Comparison of ENCODE assay signal across 1 cellular context in the genomic region with DNA sequence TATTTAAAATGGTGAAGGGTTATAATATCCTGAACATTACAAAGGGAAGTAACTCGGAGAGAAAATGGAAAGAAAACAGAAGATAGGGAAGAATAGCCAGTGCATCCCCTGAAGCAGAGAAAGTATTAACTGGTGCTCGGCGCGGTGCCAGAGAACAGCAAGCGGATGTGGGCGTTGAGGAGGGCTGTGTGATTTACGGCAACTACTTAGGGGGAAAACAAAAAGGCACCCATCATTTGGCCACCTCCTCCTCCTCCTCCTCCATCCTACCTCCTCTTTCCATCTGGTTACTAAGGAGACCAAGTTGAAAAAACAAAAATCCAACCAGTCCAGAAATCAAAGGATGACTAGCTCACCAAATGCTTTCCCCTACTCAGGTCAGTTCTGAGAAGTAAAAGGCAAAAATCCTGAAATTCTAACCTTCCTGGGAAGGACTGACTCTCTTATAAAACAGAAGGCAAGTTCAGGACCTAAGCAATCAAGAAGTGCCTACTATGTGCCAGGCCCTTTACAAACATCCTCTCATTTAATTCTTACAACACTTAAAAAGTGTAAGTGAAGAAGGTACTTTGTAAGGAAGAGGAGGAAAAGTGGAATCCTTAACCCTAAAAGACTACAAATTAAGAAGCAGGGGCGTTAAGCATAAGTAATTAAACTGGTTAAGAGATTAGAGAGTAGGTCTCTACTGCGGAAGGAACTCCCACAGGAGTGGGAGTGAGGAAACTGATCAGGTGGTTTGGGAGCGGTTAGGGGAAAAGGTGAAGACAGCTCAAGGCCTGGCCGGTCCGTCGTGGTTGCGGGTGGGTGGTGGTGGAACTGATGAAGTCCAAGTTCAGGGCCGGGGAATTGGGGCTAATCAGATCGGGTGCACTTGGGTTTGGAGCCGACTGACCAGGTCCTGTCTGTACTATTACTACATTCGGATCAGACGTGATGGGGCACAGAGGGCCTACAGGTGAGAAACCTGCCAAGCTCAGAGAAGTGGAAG.
TF ChIP-seq lines count a peak whose summit lies in the region.

No MANE protein-coding gene starts in this region.

TF ChIP-seq in HEK293, 187 proteins besides CTCF, POLR2A, EP300 and RAD21 (continued from another document and continues in another):
- TF ChIP-seq, protein P1, sequence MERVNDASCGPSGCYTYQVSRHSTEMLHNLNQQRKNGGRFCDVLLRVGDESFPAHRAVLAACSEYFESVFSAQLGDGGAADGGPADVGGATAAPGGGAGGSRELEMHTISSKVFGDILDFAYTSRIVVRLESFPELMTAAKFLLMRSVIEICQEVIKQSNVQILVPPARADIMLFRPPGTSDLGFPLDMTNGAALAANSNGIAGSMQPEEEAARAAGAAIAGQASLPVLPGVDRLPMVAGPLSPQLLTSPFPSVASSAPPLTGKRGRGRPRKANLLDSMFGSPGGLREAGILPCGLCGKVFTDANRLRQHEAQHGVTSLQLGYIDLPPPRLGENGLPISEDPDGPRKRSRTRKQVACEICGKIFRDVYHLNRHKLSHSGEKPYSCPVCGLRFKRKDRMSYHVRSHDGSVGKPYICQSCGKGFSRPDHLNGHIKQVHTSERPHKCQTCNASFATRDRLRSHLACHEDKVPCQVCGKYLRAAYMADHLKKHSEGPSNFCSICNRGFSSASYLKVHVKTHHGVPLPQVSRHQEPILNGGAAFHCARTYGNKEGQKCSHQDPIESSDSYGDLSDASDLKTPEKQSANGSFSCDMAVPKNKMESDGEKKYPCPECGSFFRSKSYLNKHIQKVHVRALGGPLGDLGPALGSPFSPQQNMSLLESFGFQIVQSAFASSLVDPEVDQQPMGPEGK (tag by site-specific recombination; IDR thresholded peaks at IDR 0.05), result peak; percentile 70; the same call in 1 of the 2 replicates
- TF ChIP-seq BCL11A (tag by site-specific recombination; IDR thresholded peaks at IDR 0.05; ENCODE audit: low read depth) (no peak), ZNF10 (tag by site-specific recombination; IDR thresholded peaks at IDR 0.05) (peak; percentile 70), ZNF266 (tag by site-specific recombination; IDR thresholded peaks at IDR 0.05; ENCODE audit: low read depth) (no peak), KLF8 (tag by site-specific recombination; IDR thresholded peaks at IDR 0.05) (no peak), ZEB2 (tag by site-specific recombination; IDR thresholded peaks at IDR 0.05) (no peak), ZNF530 (tag by site-specific recombination; IDR thresholded peaks at IDR 0.05; ENCODE audit: low read depth) (no peak), ZNF2 (tag by site-specific recombination; IDR thresholded peaks at IDR 0.05) (0 out of 2 replicates have a peak, but pooled peaks have one; percentile 31), ZNF394 (tag by site-specific recombination; IDR thresholded peaks at IDR 0.05; ENCODE audit: borderline replicate concordance) (no peak), ZNF830 (tag by site-specific recombination; IDR thresholded peaks at IDR 0.05; ENCODE audit: low read depth) (no peak), ZBTB21 (tag by site-specific recombination; IDR thresholded peaks at IDR 0.05) (no peak), ZNF391 (tag by site-specific recombination; IDR thresholded peaks at IDR 0.05; ENCODE audit: borderline replicate concordance, low read depth) (no peak), ZNF501 (tag by site-specific recombination; IDR thresholded peaks at IDR 0.05) (no peak), ZNF777 (tag by site-specific recombination; IDR thresholded peaks at IDR 0.05; ENCODE audit: borderline replicate concordance) (no peak), ZNF175 (tag by site-specific recombination; IDR thresholded peaks at IDR 0.05) (no peak), ZNF404 (tag by site-specific recombination; IDR thresholded peaks at IDR 0.05) (no peak), GLI4 (tag by site-specific recombination; IDR thresholded peaks at IDR 0.05) (no peak), ZNF133 (tag by site-specific recombination; IDR thresholded peaks at IDR 0.05) (no peak), ZNF24 (tag by site-specific recombination; IDR thresholded peaks at IDR 0.05) (0 out of 2 replicates have a peak, but pooled peaks have one; percentile 12), ZNF561 (tag by site-specific recombination; IDR thresholded peaks at IDR 0.05; ENCODE audit: borderline replicate concordance) (0 out of 2 replicates have a peak, but pooled peaks have one; percentile 36), ZNF138 (tag by site-specific recombination; IDR thresholded peaks at IDR 0.05; ENCODE audit: borderline replicate concordance) (no peak), ZNF521 (tag by site-specific recombination; IDR thresholded peaks at IDR 0.05) (no peak), KLF1 (tag by site-specific recombination; IDR thresholded peaks at IDR 0.05) (no peak), OSR2 (tag by site-specific recombination; IDR thresholded peaks at IDR 0.05) (peak; percentile 60; the same call in 1 of the 2 replicates), ZNF747 (tag by site-specific recombination; IDR thresholded peaks at IDR 0.05) (no peak), ZNF48 (tag by site-specific recombination; IDR thresholded peaks at IDR 0.05) (no peak), MEIS1 (CRISPR knock-in tag; IDR thresholded peaks at IDR 0.05; ENCODE audit: borderline replicate concordance) (no peak), ZNF214 (tag by site-specific recombination; IDR thresholded peaks at IDR 0.05; ENCODE audit: borderline replicate concordance) (no peak)
- TF ChIP-seq, protein P2, sequence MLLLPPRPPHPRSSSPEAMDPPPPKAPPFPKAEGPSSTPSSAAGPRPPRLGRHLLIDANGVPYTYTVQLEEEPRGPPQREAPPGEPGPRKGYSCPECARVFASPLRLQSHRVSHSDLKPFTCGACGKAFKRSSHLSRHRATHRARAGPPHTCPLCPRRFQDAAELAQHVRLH (tag by site-specific recombination; IDR thresholded peaks at IDR 0.05), result no peak
- TF ChIP-seq, protein P3, sequence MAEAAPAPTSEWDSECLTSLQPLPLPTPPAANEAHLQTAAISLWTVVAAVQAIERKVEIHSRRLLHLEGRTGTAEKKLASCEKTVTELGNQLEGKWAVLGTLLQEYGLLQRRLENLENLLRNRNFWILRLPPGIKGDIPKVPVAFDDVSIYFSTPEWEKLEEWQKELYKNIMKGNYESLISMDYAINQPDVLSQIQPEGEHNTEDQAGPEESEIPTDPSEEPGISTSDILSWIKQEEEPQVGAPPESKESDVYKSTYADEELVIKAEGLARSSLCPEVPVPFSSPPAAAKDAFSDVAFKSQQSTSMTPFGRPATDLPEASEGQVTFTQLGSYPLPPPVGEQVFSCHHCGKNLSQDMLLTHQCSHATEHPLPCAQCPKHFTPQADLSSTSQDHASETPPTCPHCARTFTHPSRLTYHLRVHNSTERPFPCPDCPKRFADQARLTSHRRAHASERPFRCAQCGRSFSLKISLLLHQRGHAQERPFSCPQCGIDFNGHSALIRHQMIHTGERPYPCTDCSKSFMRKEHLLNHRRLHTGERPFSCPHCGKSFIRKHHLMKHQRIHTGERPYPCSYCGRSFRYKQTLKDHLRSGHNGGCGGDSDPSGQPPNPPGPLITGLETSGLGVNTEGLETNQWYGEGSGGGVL (tag by site-specific recombination; IDR thresholded peaks at IDR 0.05), result peak; percentile 70
- TF ChIP-seq, protein P4, sequence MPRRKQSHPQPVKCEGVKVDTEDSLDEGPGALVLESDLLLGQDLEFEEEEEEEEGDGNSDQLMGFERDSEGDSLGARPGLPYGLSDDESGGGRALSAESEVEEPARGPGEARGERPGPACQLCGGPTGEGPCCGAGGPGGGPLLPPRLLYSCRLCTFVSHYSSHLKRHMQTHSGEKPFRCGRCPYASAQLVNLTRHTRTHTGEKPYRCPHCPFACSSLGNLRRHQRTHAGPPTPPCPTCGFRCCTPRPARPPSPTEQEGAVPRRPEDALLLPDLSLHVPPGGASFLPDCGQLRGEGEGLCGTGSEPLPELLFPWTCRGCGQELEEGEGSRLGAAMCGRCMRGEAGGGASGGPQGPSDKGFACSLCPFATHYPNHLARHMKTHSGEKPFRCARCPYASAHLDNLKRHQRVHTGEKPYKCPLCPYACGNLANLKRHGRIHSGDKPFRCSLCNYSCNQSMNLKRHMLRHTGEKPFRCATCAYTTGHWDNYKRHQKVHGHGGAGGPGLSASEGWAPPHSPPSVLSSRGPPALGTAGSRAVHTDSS (tag by site-specific recombination; IDR thresholded peaks at IDR 0.05), result peak; percentile 51
- TF ChIP-seq, protein P5, sequence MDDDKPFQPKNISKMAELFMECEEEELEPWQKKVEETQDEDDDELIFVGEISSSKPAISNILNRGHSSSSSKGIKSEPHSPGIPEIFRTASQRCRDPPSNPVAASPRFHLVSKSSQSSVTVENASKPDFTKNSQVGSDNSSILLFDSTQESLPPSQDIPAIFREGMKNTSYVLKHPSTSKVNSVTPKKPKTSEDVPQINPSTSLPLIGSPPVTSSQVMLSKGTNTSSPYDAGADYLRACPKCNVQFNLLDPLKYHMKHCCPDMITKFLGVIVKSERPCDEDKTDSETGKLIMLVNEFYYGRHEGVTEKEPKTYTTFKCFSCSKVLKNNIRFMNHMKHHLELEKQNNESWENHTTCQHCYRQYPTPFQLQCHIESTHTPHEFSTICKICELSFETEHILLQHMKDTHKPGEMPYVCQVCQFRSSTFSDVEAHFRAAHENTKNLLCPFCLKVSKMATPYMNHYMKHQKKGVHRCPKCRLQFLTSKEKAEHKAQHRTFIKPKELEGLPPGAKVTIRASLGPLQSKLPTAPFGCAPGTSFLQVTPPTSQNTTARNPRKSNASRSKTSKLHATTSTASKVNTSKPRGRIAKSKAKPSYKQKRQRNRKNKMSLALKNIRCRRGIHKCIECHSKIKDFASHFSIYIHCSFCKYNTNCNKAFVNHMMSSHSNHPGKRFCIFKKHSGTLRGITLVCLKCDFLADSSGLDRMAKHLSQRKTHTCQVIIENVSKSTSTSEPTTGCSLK (tag by site-specific recombination; IDR thresholded peaks at IDR 0.05), result no peak
- TF ChIP-seq, protein P6, sequence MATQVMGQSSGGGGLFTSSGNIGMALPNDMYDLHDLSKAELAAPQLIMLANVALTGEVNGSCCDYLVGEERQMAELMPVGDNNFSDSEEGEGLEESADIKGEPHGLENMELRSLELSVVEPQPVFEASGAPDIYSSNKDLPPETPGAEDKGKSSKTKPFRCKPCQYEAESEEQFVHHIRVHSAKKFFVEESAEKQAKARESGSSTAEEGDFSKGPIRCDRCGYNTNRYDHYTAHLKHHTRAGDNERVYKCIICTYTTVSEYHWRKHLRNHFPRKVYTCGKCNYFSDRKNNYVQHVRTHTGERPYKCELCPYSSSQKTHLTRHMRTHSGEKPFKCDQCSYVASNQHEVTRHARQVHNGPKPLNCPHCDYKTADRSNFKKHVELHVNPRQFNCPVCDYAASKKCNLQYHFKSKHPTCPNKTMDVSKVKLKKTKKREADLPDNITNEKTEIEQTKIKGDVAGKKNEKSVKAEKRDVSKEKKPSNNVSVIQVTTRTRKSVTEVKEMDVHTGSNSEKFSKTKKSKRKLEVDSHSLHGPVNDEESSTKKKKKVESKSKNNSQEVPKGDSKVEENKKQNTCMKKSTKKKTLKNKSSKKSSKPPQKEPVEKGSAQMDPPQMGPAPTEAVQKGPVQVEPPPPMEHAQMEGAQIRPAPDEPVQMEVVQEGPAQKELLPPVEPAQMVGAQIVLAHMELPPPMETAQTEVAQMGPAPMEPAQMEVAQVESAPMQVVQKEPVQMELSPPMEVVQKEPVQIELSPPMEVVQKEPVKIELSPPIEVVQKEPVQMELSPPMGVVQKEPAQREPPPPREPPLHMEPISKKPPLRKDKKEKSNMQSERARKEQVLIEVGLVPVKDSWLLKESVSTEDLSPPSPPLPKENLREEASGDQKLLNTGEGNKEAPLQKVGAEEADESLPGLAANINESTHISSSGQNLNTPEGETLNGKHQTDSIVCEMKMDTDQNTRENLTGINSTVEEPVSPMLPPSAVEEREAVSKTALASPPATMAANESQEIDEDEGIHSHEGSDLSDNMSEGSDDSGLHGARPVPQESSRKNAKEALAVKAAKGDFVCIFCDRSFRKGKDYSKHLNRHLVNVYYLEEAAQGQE (tag by site-specific recombination; IDR thresholded peaks at IDR 0.05), result no peak
- TF ChIP-seq, protein P7, sequence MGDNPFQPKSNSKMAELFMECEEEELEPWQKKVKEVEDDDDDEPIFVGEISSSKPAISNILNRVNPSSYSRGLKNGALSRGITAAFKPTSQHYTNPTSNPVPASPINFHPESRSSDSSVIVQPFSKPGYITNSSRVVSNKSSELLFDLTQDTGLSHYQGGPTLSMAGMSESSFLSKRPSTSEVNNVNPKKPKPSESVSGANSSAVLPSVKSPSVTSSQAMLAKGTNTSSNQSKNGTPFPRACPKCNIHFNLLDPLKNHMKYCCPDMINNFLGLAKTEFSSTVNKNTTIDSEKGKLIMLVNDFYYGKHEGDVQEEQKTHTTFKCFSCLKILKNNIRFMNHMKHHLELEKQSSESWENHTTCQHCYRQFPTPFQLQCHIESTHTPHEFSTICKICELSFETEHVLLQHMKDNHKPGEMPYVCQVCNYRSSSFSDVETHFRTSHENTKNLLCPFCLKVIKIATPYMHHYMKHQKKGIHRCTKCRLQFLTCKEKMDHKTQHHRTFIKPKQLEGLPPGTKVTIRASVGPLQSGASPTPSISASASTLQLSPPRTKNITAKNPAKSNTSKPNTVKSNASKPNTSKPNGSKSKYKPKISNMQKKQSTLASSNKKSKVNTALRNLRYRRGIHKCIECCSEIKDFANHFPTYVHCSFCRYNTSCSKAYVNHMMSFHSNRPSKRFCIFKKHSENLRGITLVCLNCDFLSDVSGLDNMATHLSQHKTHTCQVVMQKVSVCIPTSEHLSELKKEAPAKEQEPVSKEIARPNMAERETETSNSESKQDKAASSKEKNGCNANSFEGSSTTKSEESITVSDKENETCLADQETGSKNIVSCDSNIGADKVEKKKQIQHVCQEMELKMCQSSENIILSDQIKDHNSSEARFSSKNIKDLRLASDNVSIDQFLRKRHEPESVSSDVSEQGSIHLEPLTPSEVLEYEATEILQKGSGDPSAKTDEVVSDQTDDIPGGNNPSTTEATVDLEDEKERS (tag by site-specific recombination; IDR thresholded peaks at IDR 0.05), result no peak
- TF ChIP-seq, protein P8, sequence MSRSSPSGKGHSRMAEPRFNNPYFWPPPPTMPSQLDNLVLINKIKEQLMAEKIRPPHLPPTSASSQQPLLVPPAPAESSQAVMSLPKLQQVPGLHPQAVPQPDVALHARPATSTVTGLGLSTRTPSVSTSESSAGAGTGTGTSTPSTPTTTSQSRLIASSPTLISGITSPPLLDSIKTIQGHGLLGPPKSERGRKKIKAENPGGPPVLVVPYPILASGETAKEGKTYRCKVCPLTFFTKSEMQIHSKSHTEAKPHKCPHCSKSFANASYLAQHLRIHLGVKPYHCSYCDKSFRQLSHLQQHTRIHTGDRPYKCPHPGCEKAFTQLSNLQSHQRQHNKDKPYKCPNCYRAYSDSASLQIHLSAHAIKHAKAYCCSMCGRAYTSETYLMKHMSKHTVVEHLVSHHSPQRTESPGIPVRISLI (tag by site-specific recombination; IDR thresholded peaks at IDR 0.05), result no peak
- TF ChIP-seq, protein P9, sequence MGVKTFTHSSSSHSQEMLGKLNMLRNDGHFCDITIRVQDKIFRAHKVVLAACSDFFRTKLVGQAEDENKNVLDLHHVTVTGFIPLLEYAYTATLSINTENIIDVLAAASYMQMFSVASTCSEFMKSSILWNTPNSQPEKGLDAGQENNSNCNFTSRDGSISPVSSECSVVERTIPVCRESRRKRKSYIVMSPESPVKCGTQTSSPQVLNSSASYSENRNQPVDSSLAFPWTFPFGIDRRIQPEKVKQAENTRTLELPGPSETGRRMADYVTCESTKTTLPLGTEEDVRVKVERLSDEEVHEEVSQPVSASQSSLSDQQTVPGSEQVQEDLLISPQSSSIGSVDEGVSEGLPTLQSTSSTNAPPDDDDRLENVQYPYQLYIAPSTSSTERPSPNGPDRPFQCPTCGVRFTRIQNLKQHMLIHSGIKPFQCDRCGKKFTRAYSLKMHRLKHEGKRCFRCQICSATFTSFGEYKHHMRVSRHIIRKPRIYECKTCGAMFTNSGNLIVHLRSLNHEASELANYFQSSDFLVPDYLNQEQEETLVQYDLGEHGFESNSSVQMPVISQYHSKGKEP (tag by site-specific recombination; IDR thresholded peaks at IDR 0.05), result no peak
